ENCODE assay signal across 8 cellular contexts in the genomic region with DNA sequence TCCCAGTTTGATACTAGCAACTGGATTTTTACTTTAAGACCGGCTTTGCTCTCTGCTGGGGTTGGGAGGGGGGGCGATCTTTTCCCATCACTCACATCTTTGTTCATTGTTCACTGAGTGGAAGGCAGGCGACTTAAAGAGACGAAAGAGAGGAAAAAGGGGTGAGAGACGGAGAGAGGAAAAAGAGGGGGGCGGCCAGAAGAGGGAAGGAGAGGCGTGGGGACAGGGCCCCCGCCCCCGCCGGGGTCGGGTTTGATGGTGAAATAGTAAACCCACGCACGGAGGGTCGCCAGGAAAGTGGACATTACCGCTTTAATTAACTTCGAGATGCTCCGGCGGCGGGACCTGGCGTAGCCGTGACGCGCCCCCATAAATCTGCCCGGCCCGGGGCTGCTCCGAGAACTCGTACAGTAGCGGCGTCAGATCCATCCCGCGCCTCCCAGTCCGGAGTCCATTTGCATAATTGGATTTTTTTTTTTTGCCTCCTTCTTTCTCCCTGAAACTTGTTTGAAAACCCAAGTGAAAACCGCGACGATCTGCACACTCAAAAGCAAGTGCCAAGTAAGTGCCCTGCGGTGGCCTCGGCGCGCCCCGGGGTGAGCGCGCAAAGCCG.
A peak's percentile ranks its signal among the peaks of the same experiment; 100 is the strongest.
DNase-seq lines count a peak whose midpoint lies in the region; ATAC-seq and TF ChIP-seq lines count a peak whose summit lies in the region.

No MANE protein-coding gene starts in this region.

- no peak overlapping the region for H3K27ac Mint-ChIP-seq in T-cell

- H3K4me3 ChIP-seq in GM08714 (ENCODE audit: low read length) (peak overlapping the region; percentile 7), left ventricle myocardium inferior (peak overlapping the region; percentile 71), gastrocnemius medialis (peak overlapping the region; percentile 28 to 66 (median 54))

- H3K36me3 ChIP-seq in left ventricle myocardium inferior (no peaks in the 10 kb centered on the region), gastrocnemius medialis (no peaks in the 10 kb centered on the region)

- ATAC-seq in T-cell (replicated peaks in 1 of 4) (no peak), gastrocnemius medialis (no peak), GM19452 (IDR thresholded peaks at IDR 0.05; ENCODE audit: unreplicated experiment) (no peak), HG03469 (IDR thresholded peaks at IDR 0.05; ENCODE audit: unreplicated experiment) (no peak)

- DNase-seq in T-cell (no peak), left ventricle myocardium inferior (no peak), gastrocnemius medialis (no peak), T1000 (lab: John Stamatoyannopoulos, UW) (no peak), T-helper 9 cell (no peak)

- peaks cover 98% of the 10 kb centered on the region for H3K27me3 ChIP-seq in left ventricle myocardium inferior (ENCODE audit: low read depth)
- peaks cover 46 to 69% (median 49%) of the 10 kb centered on the region in 3 donors for H3K27me3 ChIP-seq in gastrocnemius medialis

- H3K27me3 Mint-ChIP-seq in T-cell = peaks cover 56 to 75% of the 10 kb centered on the region in 2 donors

- CTCF ChIA-PET in T-cell (lab: Charles Lee) = no interaction called here

- in situ Hi-C loops in gastrocnemius medialis (cut with MboI; ENCODE audit: low sequenced_read_pairs in 4 of 4) = no loop called here

- H3K4me3 Mint-ChIP-seq in T-cell = peak overlapping the region; percentile 21 to 86 (median 37)

- TF ChIP-seq CTCF in left ventricle myocardium inferior (IDR thresholded peaks at IDR 0.05; ENCODE audit: borderline replicate concordance) (no peak), gastrocnemius medialis (IDR thresholded peaks at IDR 0.05 in 4 of 5, conservative IDR thresholded peaks at IDR 0.05 in 1 of 5) (no peak)

- intact Hi-C loops in left ventricle myocardium inferior (cut with micrococcal nuclease) = no loop called here
- intact Hi-C loops in gastrocnemius medialis (cut with DNase I; ENCODE audit: low total_unique reads) = loop anchor here (5.0 kb wide), 1 partner anchor 179 kb away; no protein-coding TSS in a partner anchor

- H3K4me1 ChIP-seq in left ventricle myocardium inferior (peaks cover 47% of the 10 kb centered on the region), gastrocnemius medialis (peaks cover 5 to 20% of the 10 kb centered on the region in 2 donors)

- POLR2A ChIA-PET in T-cell (lab: Charles Lee) = no interaction called here

- no peaks in the 10 kb centered on the region for H3K9me3 Mint-ChIP-seq in T-cell

- TF ChIP-seq POLR2A in gastrocnemius medialis (IDR thresholded peaks at IDR 0.05) = no peak

- no peaks in the 10 kb centered on the region for H3K36me3 Mint-ChIP-seq in T-cell

- peaks cover 20 to 37% (median 29%) of the 10 kb centered on the region in 3 donors for H3K4me1 Mint-ChIP-seq in T-cell

- H3K9me3 ChIP-seq in left ventricle myocardium inferior (replicated peaks) (no peaks in the 10 kb centered on the region), gastrocnemius medialis (no peaks in the 10 kb centered on the region)

- peak overlapping the region; percentile 55 for H3K27ac ChIP-seq in left ventricle myocardium inferior (replicated peaks)
- no peak overlapping the region for H3K27ac ChIP-seq in gastrocnemius medialis

Comparison
In these comparisons a context has a peak if more than half of its experiments do, and no peak if none do; other contexts are left out.
1. H3K4me3 ChIP-seq: peak in every context shown above with its lines; median percentile 71 in left ventricle myocardium inferior; 54 in gastrocnemius medialis; 7 in GM08714.